ENCODE assay signal across 8 cellular contexts in the genomic region with DNA sequence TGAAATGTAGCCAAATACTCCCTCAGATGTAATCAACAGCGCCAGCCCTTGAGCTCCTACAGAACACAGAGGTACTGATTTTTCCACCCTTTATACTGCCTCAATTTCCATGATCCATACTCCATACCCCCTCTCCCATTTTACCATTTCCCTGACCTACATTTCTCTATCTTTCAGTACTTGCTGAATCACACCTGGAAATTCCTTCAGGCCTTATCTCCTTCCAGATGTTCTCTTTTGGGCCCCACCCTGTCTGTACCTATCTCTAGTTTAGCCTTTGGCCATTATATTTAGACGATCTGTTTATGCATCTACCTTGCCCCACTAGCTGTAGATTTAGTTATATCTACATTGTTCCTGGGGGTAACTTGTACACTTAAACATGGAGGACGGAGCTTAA. TPM values are rescaled to one million over a fixed set of nuclear protein-coding genes. Genes with fewer than 3 reads are reported as not detected.
"Had no signal": no experiment of that assay in that cellular context is flagged by ENCODE, and none has a peak within 500 bp of the region (broad histone marks: within the 10 kb centered on the region; RNA-seq: fewer than 3 reads in every experiment).

No MANE protein-coding gene starts in this region.

- FAIRE-seq: H1, H54, HTR-8/SVneo had no signal

- H3K4me2 ChIP-seq: GM23338 had no signal

- H3K9me3 Mint-ChIP-seq: GM23338 had no signal

- H3K27ac Mint-ChIP-seq: GM23338, H9 had no signal

- H3K4me3 Mint-ChIP-seq: GM23338, H9 had no signal

- DNase-seq: H9, HCEC 1CT, IMR-90 had no signal

- H3K4me3 ChIP-seq: GM23338 had no signal

- H2AFZ ChIP-seq: GM23338 had no signal

RNA-seq across cellular contexts. Expression of gene NIM1K, which starts 5.5 kb away (rescaled TPM):
- total RNA-seq: GM23338, H1, HT-29 had no signal
- polyA plus RNA-seq: GM23338, H1 had no signal
